ENCODE assay signal across 1 cellular context in the genomic region with DNA sequence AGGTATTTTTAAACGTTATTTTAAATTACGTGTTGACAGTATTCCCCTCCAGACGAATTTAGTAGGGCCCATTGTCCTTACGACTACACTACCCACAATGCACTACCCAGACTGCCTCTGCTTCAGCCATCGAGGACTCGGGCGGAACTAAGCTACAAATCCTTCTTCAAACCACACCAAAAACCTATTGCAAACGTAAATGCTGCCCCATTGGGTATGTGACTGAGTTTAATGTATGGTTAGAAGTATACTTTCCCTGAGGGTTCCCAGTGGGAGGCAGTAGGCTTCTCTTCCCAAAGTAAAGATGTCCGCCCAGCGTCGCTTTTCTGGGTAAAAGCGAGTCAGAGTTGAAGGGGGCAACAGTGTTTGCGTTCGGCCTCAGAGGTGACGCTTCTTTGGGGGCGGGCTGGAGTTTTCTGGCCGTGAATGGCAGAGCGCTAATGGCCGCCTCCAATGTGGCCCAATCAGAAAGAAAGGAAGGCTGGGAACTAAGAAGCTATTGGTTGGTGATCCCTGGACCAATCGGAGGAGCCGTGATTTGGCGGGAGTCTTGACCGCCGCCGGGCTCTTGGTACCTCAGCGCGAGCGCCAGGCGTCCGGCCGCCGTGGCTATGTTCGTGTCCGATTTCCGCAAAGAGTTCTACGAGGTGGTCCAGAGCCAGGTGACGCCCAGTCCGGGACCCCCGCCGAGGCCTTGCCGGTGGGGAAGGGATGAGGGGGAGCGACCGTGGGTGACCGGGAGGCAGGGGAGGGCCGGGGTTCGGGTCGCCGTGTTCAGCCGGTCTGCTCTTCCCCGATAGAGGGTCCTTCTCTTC.
TF ChIP-seq lines count a peak whose summit lies in the region.

Gene CDC45 (plus strand): TSS at position 563 of the 815 bp plus-strand sequence. CDS start 49 bp downstream, at position 612.

TF ChIP-seq in K562, 482 proteins besides CTCF, POLR2A, EP300 and RAD21 (continued from another document and continues in another):
- no peak for TF ChIP-seq ZBTB49 (CRISPR knock-in tag; IDR thresholded peaks at IDR 0.05; ENCODE audit: borderline replicate concordance)
- TF ChIP-seq PYGO2 (tag; IDR thresholded peaks at IDR 0.05) = peak; percentile 94
- TF ChIP-seq, protein P1, sequence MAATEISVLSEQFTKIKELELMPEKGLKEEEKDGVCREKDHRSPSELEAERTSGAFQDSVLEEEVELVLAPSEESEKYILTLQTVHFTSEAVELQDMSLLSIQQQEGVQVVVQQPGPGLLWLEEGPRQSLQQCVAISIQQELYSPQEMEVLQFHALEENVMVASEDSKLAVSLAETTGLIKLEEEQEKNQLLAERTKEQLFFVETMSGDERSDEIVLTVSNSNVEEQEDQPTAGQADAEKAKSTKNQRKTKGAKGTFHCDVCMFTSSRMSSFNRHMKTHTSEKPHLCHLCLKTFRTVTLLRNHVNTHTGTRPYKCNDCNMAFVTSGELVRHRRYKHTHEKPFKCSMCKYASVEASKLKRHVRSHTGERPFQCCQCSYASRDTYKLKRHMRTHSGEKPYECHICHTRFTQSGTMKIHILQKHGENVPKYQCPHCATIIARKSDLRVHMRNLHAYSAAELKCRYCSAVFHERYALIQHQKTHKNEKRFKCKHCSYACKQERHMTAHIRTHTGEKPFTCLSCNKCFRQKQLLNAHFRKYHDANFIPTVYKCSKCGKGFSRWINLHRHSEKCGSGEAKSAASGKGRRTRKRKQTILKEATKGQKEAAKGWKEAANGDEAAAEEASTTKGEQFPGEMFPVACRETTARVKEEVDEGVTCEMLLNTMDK (IDR thresholded peaks at IDR 0.05; ENCODE audit: borderline replicate concordance, insufficient read depth, low read depth, low read length, poor library complexity, severe bottlenecking) = no peak
- no peak for TF ChIP-seq ZNF24 (IDR thresholded peaks at IDR 0.05)
- peak; percentile 60; the same call in 1 of the 2 replicates for TF ChIP-seq ZNF707 (CRISPR knock-in tag; conservative IDR thresholded peaks at IDR 0.05)
- TF ChIP-seq DACH1 (IDR thresholded peaks at IDR 0.05; ENCODE audit: partially characterized antibody) = no peak
- TF ChIP-seq ZNF717 (CRISPR knock-in tag; IDR thresholded peaks at IDR 0.05) = no peak
- TF ChIP-seq KDM2B (CRISPR knock-in tag; IDR thresholded peaks at IDR 0.05) = peak; percentile 98
- TF ChIP-seq, protein P2, sequence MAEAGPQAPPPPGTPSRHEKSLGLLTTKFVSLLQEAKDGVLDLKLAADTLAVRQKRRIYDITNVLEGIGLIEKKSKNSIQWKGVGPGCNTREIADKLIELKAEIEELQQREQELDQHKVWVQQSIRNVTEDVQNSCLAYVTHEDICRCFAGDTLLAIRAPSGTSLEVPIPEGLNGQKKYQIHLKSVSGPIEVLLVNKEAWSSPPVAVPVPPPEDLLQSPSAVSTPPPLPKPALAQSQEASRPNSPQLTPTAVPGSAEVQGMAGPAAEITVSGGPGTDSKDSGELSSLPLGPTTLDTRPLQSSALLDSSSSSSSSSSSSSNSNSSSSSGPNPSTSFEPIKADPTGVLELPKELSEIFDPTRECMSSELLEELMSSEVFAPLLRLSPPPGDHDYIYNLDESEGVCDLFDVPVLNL (CRISPR knock-in tag; IDR thresholded peaks at IDR 0.05; ENCODE audit: low read depth) = no peak
- TF ChIP-seq SFPQ (IDR thresholded peaks at IDR 0.05; ENCODE audit: low read depth, low read length) = no peak
- peak; percentile 92 for TF ChIP-seq ZNF449 (CRISPR knock-in tag; IDR thresholded peaks at IDR 0.05)
- peak; percentile 86; the same call in 1 of the 2 replicates for TF ChIP-seq ZNF668 (CRISPR knock-in tag; IDR thresholded peaks at IDR 0.05)
- no peak for TF ChIP-seq RNF2 (IDR thresholded peaks at IDR 0.05)
- TF ChIP-seq ZNF175 (CRISPR knock-in tag; IDR thresholded peaks at IDR 0.05; ENCODE audit: low read depth) = no peak
- no peak; the same call in 1 of the 2 replicates for TF ChIP-seq GTF2A2 (tag; IDR thresholded peaks at IDR 0.05)
- peak; percentile 88 for TF ChIP-seq KLF13 (tag; IDR thresholded peaks at IDR 0.05; ENCODE audit: borderline replicate concordance, low read depth)
- no peak for TF ChIP-seq KAT7 (CRISPR knock-in tag; IDR thresholded peaks at IDR 0.05; ENCODE audit: borderline replicate concordance)
- TF ChIP-seq, protein P3, sequence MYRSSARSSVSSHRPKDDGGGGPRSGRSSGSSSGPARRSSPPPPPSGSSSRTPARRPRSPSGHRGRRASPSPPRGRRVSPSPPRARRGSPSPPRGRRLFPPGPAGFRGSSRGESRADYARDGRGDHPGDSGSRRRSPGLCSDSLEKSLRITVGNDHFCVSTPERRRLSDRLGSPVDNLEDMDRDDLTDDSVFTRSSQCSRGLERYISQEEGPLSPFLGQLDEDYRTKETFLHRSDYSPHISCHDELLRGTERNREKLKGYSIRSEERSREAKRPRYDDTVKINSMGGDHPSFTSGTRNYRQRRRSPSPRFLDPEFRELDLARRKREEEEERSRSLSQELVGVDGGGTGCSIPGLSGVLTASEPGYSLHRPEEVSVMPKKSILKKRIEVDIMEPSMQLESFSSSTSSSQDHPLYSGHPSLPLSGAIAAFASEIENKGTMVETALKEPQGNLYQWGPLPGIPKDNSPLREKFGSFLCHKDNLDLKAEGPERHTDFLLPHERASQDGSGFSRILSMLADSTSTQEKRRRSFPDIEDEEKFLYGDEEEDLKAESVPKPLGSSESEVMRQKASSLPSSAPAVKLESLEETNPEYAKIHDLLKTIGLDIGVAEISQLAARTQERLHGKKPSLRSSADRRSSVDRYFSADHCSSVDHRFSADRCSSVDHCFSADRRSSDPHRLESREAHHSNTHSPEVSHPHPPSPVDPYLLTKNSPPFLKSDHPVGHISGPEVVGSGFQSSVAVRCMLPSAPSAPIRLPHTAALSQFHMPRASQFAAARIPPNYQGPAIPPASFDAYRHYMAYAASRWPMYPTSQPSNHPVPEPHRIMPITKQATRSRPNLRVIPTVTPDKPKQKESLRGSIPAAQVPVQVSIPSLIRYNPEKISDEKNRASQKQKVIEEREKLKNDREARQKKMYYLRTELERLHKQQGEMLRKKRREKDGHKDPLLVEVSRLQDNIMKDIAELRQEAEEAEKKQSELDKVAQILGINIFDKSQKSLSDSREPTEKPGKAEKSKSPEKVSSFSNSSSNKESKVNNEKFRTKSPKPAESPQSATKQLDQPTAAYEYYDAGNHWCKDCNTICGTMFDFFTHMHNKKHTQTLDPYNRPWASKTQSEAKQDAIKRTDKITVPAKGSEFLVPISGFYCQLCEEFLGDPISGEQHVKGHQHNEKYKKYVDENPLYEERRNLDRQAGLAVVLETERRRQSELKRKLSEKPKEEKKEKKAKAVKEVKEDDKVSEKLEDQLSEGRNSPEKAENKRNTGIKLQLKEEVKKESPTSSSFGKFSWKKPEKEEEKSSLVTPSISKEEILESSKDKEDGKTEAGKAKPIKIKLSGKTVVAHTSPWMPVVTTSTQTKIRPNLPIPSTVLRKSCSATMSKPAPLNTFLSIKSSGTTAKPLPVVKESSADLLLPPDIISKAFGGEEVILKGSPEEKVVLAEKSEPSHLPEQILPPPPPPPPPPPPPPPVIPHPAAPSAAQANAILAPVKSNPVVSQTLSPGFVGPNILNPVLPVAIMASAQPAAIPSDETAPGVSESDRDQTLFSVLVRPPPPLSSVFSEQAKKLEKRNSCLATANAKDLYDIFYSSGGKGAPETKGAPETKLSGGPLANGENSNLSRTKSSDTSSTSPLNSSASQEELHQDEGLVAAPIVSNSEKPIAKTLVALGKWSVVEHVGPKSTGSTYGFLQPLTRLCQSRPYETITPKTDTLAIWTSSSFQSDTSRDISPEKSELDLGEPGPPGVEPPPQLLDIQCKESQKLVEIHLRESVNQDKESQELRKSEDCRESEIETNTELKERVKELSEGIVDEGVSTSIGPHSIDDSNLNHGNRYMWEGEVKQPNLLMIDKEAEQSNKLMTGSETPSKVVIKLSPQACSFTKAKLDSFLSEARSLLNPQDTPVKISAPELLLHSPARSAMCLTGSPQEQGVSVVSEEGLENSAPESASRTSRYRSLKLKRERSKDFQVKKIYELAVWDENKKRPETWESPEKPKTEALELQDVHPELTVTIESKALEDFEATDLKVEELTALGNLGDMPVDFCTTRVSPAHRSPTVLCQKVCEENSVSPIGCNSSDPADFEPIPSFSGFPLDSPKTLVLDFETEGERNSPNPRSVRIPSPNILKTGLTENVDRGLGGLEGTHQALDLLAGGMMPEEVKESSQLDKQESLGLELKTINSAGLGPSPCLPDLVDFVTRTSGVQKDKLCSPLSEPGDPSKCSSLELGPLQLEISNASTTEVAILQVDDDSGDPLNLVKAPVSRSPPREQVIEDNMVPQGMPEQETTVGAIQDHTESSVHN (IDR thresholded peaks at IDR 0.05; ENCODE audit: borderline replicate concordance in 1 of 2, low read depth in 1 of 2) = no peak
- TF ChIP-seq ZNF780A (CRISPR knock-in tag; IDR thresholded peaks at IDR 0.05) = no peak
- TF ChIP-seq SMARCC2 (IDR thresholded peaks at IDR 0.05; ENCODE audit: low read depth) = no peak
- TF ChIP-seq SIRT6 (IDR thresholded peaks at IDR 0.05; ENCODE audit: low read depth, low read length) = peak; percentile 2
- no peak for TF ChIP-seq RBM34 (IDR thresholded peaks at IDR 0.05; ENCODE audit: borderline replicate concordance, insufficient read depth, low read length)
- TF ChIP-seq PREB (CRISPR knock-in tag; IDR thresholded peaks at IDR 0.05) = no peak
- no peak for TF ChIP-seq SIN3A (IDR thresholded peaks at IDR 0.05; ENCODE audit: borderline replicate concordance in 2 of 2, control insufficient read depth in 1 of 2, low read depth in 2 of 2, low read length in 2 of 2)
- no peak for TF ChIP-seq ARHGAP35 (IDR thresholded peaks at IDR 0.05; ENCODE audit: partially characterized antibody)
- TF ChIP-seq TCF7 (IDR thresholded peaks at IDR 0.05; ENCODE audit: borderline replicate concordance) = no peak
- TF ChIP-seq PHB (CRISPR knock-in tag; IDR thresholded peaks at IDR 0.05) = no peak
- TF ChIP-seq, protein P4, sequence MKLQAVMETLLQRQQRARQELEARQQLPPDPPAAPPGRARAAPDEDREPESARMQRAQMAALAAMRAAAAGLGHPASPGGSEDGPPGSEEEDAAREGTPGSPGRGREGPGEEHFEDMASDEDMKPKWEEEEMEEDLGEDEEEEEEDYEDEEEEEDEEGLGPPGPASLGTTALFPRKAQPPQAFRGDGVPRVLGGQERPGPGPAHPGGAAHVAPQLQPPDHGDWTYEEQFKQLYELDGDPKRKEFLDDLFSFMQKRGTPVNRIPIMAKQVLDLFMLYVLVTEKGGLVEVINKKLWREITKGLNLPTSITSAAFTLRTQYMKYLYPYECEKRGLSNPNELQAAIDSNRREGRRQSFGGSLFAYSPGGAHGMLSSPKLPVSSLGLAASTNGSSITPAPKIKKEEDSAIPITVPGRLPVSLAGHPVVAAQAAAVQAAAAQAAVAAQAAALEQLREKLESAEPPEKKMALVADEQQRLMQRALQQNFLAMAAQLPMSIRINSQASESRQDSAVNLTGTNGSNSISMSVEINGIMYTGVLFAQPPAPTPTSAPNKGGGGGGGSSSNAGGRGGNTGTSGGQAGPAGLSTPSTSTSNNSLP (IDR thresholded peaks at IDR 0.05; ENCODE audit: borderline replicate concordance, low read depth, low read length) = peak; percentile 13; the same call in 1 of the 2 replicates
- TF ChIP-seq NCOR1 (IDR thresholded peaks at IDR 0.05) = no peak
- no peak for TF ChIP-seq SREBF2 (CRISPR knock-in tag; IDR thresholded peaks at IDR 0.05)
